ENCODE assay signal across 1 cellular context in the genomic region with DNA sequence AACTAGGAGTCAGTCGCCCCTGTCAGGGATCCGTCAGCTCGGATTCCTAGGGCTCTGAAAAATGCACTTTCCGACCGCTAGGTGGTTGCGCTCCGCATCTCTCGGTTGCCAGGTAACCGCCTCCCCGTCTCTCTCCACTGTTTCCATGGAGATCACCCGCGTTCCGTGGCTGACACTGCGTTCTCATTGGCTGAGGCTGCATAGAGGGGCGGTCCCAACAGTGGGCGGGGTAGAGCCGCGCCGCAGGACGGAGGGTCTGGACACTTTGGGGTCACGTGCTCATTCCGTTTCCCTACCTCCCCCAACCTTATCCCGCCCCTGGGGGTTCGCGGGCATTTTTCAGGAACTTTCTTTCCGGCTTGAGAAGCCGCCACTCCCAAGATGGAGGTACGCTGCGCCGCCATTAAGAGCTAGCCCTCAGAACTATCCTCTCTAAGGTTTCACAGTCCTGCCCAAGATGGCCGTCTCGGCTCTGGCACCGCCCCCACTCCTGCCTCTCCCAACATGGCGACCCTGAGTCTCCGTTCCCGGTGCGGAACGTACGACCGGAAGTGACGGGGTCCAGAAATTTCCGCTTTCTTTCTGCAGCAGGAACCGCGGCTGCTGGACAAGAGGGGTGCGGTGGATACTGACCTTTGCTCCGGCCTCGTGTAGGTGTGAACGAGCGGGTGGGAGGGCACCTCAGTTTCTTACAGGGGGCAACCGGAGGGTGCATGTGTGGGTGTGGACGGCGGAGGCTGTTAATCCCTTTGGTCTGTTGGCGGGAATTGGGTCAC.
TF ChIP-seq lines count a peak whose summit lies in the region.

Gene ODAD3, minus strand, starts transcription at position 65 of the 776 bp plus-strand sequence. CDS start 105 bp downstream, outside the sequence.
Gene PRKCSH, plus strand, starts transcription at position 579 of the 776 bp plus-strand sequence. CDS start 483 bp downstream, outside the sequence.

TF ChIP-seq in K562, 482 proteins besides CTCF, POLR2A, EP300 and RAD21 (continued from another document and continues in another):
- TF ChIP-seq CCNT2 (IDR thresholded peaks at IDR 0.05; ENCODE audit: borderline replicate concordance, extremely low read depth, insufficient read length, low read depth, low read length), result no peak
- TF ChIP-seq ZNF263 (CRISPR knock-in tag; IDR thresholded peaks at IDR 0.05; ENCODE audit: borderline replicate concordance), result no peak
- TF ChIP-seq, protein P1, sequence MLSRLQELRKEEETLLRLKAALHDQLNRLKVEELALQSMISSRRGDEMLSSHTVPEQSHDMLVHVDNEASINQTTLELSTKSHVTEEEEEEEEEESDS (CRISPR knock-in tag; IDR thresholded peaks at IDR 0.05), result no peak
- TF ChIP-seq, protein P2, sequence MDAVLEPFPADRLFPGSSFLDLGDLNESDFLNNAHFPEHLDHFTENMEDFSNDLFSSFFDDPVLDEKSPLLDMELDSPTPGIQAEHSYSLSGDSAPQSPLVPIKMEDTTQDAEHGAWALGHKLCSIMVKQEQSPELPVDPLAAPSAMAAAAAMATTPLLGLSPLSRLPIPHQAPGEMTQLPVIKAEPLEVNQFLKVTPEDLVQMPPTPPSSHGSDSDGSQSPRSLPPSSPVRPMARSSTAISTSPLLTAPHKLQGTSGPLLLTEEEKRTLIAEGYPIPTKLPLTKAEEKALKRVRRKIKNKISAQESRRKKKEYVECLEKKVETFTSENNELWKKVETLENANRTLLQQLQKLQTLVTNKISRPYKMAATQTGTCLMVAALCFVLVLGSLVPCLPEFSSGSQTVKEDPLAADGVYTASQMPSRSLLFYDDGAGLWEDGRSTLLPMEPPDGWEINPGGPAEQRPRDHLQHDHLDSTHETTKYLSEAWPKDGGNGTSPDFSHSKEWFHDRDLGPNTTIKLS (IDR thresholded peaks at IDR 0.05; ENCODE audit: borderline replicate concordance, low read depth), result 0 out of 2 replicates have a peak, but pooled peaks have one; percentile 37
- TF ChIP-seq, protein P3, sequence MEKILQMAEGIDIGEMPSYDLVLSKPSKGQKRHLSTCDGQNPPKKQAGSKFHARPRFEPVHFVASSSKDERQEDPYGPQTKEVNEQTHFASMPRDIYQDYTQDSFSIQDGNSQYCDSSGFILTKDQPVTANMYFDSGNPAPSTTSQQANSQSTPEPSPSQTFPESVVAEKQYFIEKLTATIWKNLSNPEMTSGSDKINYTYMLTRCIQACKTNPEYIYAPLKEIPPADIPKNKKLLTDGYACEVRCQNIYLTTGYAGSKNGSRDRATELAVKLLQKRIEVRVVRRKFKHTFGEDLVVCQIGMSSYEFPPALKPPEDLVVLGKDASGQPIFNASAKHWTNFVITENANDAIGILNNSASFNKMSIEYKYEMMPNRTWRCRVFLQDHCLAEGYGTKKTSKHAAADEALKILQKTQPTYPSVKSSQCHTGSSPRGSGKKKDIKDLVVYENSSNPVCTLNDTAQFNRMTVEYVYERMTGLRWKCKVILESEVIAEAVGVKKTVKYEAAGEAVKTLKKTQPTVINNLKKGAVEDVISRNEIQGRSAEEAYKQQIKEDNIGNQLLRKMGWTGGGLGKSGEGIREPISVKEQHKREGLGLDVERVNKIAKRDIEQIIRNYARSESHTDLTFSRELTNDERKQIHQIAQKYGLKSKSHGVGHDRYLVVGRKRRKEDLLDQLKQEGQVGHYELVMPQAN (IDR thresholded peaks at IDR 0.05; ENCODE audit: borderline replicate concordance), result peak; percentile 72; the same call in 1 of the 2 replicates
- TF ChIP-seq NELFE (IDR thresholded peaks at IDR 0.05; ENCODE audit: insufficient read depth, insufficient read length), result no peak
- TF ChIP-seq JUNB (CRISPR knock-in tag; conservative IDR thresholded peaks at IDR 0.05), result no peak
- peak; percentile 66 for TF ChIP-seq PRDM10 (IDR thresholded peaks at IDR 0.05; ENCODE audit: partially characterized antibody)
- TF ChIP-seq LCOR (CRISPR knock-in tag; IDR thresholded peaks at IDR 0.05), result peak; percentile 76; the same call in 1 of the 2 replicates
- TF ChIP-seq, protein P4, sequence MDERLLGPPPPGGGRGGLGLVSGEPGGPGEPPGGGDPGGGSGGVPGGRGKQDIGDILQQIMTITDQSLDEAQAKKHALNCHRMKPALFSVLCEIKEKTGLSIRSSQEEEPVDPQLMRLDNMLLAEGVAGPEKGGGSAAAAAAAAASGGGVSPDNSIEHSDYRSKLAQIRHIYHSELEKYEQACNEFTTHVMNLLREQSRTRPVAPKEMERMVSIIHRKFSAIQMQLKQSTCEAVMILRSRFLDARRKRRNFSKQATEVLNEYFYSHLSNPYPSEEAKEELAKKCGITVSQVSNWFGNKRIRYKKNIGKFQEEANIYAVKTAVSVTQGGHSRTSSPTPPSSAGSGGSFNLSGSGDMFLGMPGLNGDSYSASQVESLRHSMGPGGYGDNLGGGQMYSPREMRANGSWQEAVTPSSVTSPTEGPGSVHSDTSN (CRISPR knock-in tag; IDR thresholded peaks at IDR 0.05; ENCODE audit: low read depth), result no peak
- TF ChIP-seq, protein P4 (tag; conservative IDR thresholded peaks at IDR 0.05; ENCODE audit: low read depth), result peak; percentile 84
- TF ChIP-seq RBM22 (IDR thresholded peaks at IDR 0.05; ENCODE audit: low read depth, low read length, poor library complexity, severe bottlenecking), result peak; percentile 30
- TF ChIP-seq POLR2H (tag; IDR thresholded peaks at IDR 0.05; ENCODE audit: low read depth), result no peak
- TF ChIP-seq SREBF1 (IDR thresholded peaks at IDR 0.05; ENCODE audit: borderline replicate concordance, low read depth, low read length), result peak; percentile 46; the same call in 1 of the 2 replicates
- TF ChIP-seq KLF1 (tag; IDR thresholded peaks at IDR 0.05), result peak; percentile 57
- peak; percentile 57 for TF ChIP-seq C11orf30 (IDR thresholded peaks at IDR 0.05; ENCODE audit: low read depth)
- peak; percentile 97 for TF ChIP-seq ZNF644 (tag; IDR thresholded peaks at IDR 0.05; ENCODE audit: low read depth)
- TF ChIP-seq, protein P5, sequence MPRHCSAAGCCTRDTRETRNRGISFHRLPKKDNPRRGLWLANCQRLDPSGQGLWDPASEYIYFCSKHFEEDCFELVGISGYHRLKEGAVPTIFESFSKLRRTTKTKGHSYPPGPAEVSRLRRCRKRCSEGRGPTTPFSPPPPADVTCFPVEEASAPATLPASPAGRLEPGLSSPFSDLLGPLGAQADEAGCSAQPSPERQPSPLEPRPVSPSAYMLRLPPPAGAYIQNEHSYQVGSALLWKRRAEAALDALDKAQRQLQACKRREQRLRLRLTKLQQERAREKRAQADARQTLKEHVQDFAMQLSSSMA (CRISPR knock-in tag; IDR thresholded peaks at IDR 0.05), result peak; percentile 100
- TF ChIP-seq FUS (optimal IDR thresholded peaks at IDR 0.05; ENCODE audit: low read depth, low read length), result no peak
- TF ChIP-seq CEBPB (tag; IDR thresholded peaks at IDR 0.05), result no peak
- no peak for TF ChIP-seq ZNF444 (CRISPR knock-in tag; IDR thresholded peaks at IDR 0.05)
- no peak for TF ChIP-seq KAT7 (CRISPR knock-in tag; IDR thresholded peaks at IDR 0.05; ENCODE audit: borderline replicate concordance)
- no peak for TF ChIP-seq XRCC4 (IDR thresholded peaks at IDR 0.05; ENCODE audit: extremely low read depth, insufficient read depth, insufficient read length)
- no peak for TF ChIP-seq ZNF165 (CRISPR knock-in tag; IDR thresholded peaks at IDR 0.05; ENCODE audit: borderline replicate concordance)
- TF ChIP-seq FOXK2 (conservative IDR thresholded peaks at IDR 0.05 in 1 of 2, IDR thresholded peaks at IDR 0.05 in 1 of 2; ENCODE audit: low read depth in 2 of 2), result peak in 1 of 2 experiments; percentile 16; a peak in 2 of 4 replicates
- no peak for TF ChIP-seq SMAD2 (IDR thresholded peaks at IDR 0.05; ENCODE audit: low read depth, low read length)
- TF ChIP-seq, protein P6, sequence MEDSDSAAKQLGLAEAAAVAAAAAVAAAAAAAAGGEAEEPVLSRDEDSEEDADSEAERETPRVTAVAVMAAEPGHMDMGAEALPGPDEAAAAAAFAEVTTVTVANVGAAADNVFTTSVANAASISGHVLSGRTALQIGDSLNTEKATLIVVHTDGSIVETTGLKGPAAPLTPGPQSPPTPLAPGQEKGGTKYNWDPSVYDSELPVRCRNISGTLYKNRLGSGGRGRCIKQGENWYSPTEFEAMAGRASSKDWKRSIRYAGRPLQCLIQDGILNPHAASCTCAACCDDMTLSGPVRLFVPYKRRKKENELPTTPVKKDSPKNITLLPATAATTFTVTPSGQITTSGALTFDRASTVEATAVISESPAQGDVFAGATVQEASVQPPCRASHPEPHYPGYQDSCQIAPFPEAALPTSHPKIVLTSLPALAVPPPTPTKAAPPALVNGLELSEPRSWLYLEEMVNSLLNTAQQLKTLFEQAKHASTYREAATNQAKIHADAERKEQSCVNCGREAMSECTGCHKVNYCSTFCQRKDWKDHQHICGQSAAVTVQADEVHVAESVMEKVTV (CRISPR knock-in tag; IDR thresholded peaks at IDR 0.05), result no peak
- peak; percentile 99 for TF ChIP-seq RFX1 (IDR thresholded peaks at IDR 0.05)
- TF ChIP-seq ERF (CRISPR knock-in tag; IDR thresholded peaks at IDR 0.05), result 0 out of 2 replicates have a peak, but pooled peaks have one; percentile 63
- TF ChIP-seq KDM2B (CRISPR knock-in tag; IDR thresholded peaks at IDR 0.05), result no peak
- TF ChIP-seq, protein P7, sequence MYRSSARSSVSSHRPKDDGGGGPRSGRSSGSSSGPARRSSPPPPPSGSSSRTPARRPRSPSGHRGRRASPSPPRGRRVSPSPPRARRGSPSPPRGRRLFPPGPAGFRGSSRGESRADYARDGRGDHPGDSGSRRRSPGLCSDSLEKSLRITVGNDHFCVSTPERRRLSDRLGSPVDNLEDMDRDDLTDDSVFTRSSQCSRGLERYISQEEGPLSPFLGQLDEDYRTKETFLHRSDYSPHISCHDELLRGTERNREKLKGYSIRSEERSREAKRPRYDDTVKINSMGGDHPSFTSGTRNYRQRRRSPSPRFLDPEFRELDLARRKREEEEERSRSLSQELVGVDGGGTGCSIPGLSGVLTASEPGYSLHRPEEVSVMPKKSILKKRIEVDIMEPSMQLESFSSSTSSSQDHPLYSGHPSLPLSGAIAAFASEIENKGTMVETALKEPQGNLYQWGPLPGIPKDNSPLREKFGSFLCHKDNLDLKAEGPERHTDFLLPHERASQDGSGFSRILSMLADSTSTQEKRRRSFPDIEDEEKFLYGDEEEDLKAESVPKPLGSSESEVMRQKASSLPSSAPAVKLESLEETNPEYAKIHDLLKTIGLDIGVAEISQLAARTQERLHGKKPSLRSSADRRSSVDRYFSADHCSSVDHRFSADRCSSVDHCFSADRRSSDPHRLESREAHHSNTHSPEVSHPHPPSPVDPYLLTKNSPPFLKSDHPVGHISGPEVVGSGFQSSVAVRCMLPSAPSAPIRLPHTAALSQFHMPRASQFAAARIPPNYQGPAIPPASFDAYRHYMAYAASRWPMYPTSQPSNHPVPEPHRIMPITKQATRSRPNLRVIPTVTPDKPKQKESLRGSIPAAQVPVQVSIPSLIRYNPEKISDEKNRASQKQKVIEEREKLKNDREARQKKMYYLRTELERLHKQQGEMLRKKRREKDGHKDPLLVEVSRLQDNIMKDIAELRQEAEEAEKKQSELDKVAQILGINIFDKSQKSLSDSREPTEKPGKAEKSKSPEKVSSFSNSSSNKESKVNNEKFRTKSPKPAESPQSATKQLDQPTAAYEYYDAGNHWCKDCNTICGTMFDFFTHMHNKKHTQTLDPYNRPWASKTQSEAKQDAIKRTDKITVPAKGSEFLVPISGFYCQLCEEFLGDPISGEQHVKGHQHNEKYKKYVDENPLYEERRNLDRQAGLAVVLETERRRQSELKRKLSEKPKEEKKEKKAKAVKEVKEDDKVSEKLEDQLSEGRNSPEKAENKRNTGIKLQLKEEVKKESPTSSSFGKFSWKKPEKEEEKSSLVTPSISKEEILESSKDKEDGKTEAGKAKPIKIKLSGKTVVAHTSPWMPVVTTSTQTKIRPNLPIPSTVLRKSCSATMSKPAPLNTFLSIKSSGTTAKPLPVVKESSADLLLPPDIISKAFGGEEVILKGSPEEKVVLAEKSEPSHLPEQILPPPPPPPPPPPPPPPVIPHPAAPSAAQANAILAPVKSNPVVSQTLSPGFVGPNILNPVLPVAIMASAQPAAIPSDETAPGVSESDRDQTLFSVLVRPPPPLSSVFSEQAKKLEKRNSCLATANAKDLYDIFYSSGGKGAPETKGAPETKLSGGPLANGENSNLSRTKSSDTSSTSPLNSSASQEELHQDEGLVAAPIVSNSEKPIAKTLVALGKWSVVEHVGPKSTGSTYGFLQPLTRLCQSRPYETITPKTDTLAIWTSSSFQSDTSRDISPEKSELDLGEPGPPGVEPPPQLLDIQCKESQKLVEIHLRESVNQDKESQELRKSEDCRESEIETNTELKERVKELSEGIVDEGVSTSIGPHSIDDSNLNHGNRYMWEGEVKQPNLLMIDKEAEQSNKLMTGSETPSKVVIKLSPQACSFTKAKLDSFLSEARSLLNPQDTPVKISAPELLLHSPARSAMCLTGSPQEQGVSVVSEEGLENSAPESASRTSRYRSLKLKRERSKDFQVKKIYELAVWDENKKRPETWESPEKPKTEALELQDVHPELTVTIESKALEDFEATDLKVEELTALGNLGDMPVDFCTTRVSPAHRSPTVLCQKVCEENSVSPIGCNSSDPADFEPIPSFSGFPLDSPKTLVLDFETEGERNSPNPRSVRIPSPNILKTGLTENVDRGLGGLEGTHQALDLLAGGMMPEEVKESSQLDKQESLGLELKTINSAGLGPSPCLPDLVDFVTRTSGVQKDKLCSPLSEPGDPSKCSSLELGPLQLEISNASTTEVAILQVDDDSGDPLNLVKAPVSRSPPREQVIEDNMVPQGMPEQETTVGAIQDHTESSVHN (IDR thresholded peaks at IDR 0.05; ENCODE audit: borderline replicate concordance in 1 of 2, low read depth in 1 of 2), result peak in 1 of 2 experiments; percentile 56; a peak in 1 of 4 replicates
